9 cellular contexts compared by ENCODE assay signal in the genomic region with DNA sequence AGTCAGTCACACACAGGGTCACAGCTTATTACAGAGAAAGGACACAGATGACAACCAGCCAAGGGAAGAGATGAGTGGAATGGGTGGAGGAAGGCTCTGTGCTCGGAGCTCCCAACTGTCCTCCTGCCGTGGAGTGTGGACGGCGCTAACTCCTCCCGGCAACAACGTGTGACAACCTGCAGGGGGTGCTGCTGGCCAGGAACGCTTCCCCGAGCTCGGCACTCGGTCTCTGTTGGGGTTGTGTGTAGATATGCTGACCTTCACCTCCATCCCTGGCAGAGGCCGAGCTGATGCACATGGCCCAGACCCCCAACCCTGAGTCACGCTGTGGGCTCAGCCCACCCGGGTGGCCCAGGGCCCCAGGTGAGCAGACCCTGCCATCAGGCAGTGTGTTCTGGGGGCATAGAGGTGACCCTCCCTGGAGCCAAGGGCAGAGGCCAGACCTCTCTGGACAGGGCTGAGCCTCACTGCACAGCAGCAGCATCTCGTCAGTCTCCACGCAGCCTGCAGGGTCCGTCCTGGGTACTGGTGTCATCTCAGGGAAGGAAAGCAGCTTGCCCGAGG. TPM values are rescaled to one million over a fixed set of nuclear protein-coding genes. Genes with fewer than 3 reads are reported as not detected.
DNase-seq lines count a peak whose midpoint lies in the region; ATAC-seq, FAIRE-seq and TF ChIP-seq lines count a peak whose summit lies in the region.
"Had no signal": no experiment of that assay in that cellular context is flagged by ENCODE, and none has a peak within 500 bp of the region (broad histone marks: within the 10 kb centered on the region; RNA-seq: fewer than 3 reads in every experiment).

No MANE protein-coding gene starts in this region.

- no peak overlapping the region for H2BK5ac ChIP-seq in H9 (ENCODE audit: insufficient read length, low read length)

- no peaks in the 10 kb centered on the region for H3K9me3 ChIP-seq in BE2C
- H3K9me3 ChIP-seq in H9 (ENCODE audit: control insufficient read depth, low read depth, low read length): no peaks in the 10 kb centered on the region
- no peaks in the 10 kb centered on the region for H3K9me3 ChIP-seq in mammary epithelial cell (replicated peaks; ENCODE audit: insufficient read depth, low read length)
- H3K9me3 ChIP-seq in effector memory CD4-positive, alpha-beta T cell (ENCODE audit: control insufficient read depth, low read length): no peaks in the 10 kb centered on the region

- H3K9me3 Mint-ChIP-seq in H9: no peaks in the 10 kb centered on the region; a peak in 2 of 5 replicates

- H4K8ac ChIP-seq in H9 (replicated peaks; ENCODE audit: insufficient read length, low read depth, low read length): no peak overlapping the region

- H3K4me1 ChIP-seq in BE2C: no peaks in the 10 kb centered on the region
- peaks cover 2% of the 10 kb centered on the region; the same call in 1 of the 2 replicates for H3K4me1 ChIP-seq in H9 (ENCODE audit: insufficient read depth, low read length)
- H3K4me1 ChIP-seq in mammary epithelial cell (ENCODE audit: insufficient read depth, low read length): no peaks in the 10 kb centered on the region
- no peaks in the 10 kb centered on the region for H3K4me1 ChIP-seq in effector memory CD4-positive, alpha-beta T cell (ENCODE audit: control insufficient read depth, insufficient read depth, low read length, poor library complexity, severe bottlenecking)

- no peak overlapping the region for H3K18ac ChIP-seq in H9 (ENCODE audit: insufficient read length, low read depth, low read length)

- in situ Hi-C loops in mammary epithelial cell (cut with MboI; ENCODE audit: low sequenced_read_pairs in 2 of 2): no loop called here

- no peak for FAIRE-seq in frontal cortex (lab: Jason Lieb, UNC)

- H2BK20ac ChIP-seq in H9 (ENCODE audit: low read depth, low read length, poor library complexity, severe bottlenecking): no peak overlapping the region

- H4K5ac ChIP-seq in H9 (ENCODE audit: insufficient read length, low read depth, low read length): no peak overlapping the region

- no peak overlapping the region for H3T11ph ChIP-seq in H9 (ENCODE audit: low read length)

- TF ChIP-seq CTCF in BE2C (IDR thresholded peaks at IDR 0.05; ENCODE audit: low read depth, low read length) (peak; percentile 49), H9 (conservative IDR thresholded peaks at IDR 0.05) (peak; percentile 82), mammary epithelial cell (conservative IDR thresholded peaks at IDR 0.05 in 1 of 2, IDR thresholded peaks at IDR 0.05 in 1 of 2; ENCODE audit: extremely low read depth in 1 of 2, insufficient read depth in 1 of 2, low read depth in 1 of 2, low read length in 2 of 2) (peak; percentile 18 to 37)

- H3K27me3 ChIP-seq in BE2C: no peaks in the 10 kb centered on the region
- H3K27me3 ChIP-seq in H9 (ENCODE audit: insufficient read depth, low read length): no peaks in the 10 kb centered on the region
- no peaks in the 10 kb centered on the region for H3K27me3 ChIP-seq in mammary epithelial cell (ENCODE audit: insufficient read depth, low read length)
- no peaks in the 10 kb centered on the region for H3K27me3 ChIP-seq in effector memory CD4-positive, alpha-beta T cell (replicated peaks; ENCODE audit: control insufficient read depth, insufficient read depth, low read length, poor library complexity, severe bottlenecking)

- H3K23ac ChIP-seq in H9 (ENCODE audit: insufficient read length, low read depth, low read length): no peak overlapping the region

- H3K27ac ChIP-seq in H9 (ENCODE audit: insufficient read length, low read depth, low read length) (no peak overlapping the region), mammary epithelial cell (ENCODE audit: insufficient read depth, low read depth, low read length) (no peak overlapping the region)
- no peak overlapping the region for H3K27ac ChIP-seq in effector memory CD4-positive, alpha-beta T cell (ENCODE audit: insufficient read depth, low read length, poor library complexity, severe bottlenecking)

- peaks cover 20 to 21% of the 10 kb centered on the region in 2 experiments for H3K4me1 Mint-ChIP-seq in H9

- H2AFZ ChIP-seq in H9 (ENCODE audit: low read length): no peak overlapping the region
- H2AFZ ChIP-seq in mammary epithelial cell (ENCODE audit: low read depth, low read length): no peak overlapping the region

- no peaks in the 10 kb centered on the region for H3K27me3 Mint-ChIP-seq in H9 (ENCODE audit: low read depth)

- H2AK5ac ChIP-seq in H9 (ENCODE audit: insufficient read length, low read length): no peak overlapping the region

- H3K36me3 ChIP-seq in BE2C (peaks cover 28% of the 10 kb centered on the region), mammary epithelial cell (ENCODE audit: insufficient read depth, low read length) (peaks cover 2% of the 10 kb centered on the region)
- peaks cover 34% of the 10 kb centered on the region for H3K36me3 ChIP-seq in effector memory CD4-positive, alpha-beta T cell (ENCODE audit: control insufficient read depth, insufficient read depth, low read length)

- H3K79me2 ChIP-seq in H9 (ENCODE audit: insufficient read depth, low read length): no peaks in the 10 kb centered on the region
- peaks cover 5% of the 10 kb centered on the region for H3K79me2 ChIP-seq in mammary epithelial cell (ENCODE audit: insufficient read depth, low read length)

- no peak overlapping the region for H3K14ac ChIP-seq in H9 (ENCODE audit: insufficient read depth, low read length)

- no CpG with 5 or more reads among the region's 17 CpGs for WGBS in H9 (ENCODE audit: extremely low coverage, insufficient read length, low lambda C conversion rate)
- 88% methylated on average over 13 of the region's 17 CpGs for WGBS in mammary epithelial cell (ENCODE audit: low coverage, missing lambda C conversion rate)

- no peak overlapping the region for H3K9ac ChIP-seq in H9 (ENCODE audit: extremely low read depth, insufficient read length, low read length)
- H3K9ac ChIP-seq in mammary epithelial cell (ENCODE audit: insufficient read depth, low read length): no peak overlapping the region

- no TSS peak for BruUV-seq in mammary epithelial cell (replicated peaks; lab: Mats Ljungman, UMichigan)

- H2BK15ac ChIP-seq in H9 (ENCODE audit: low read depth, low read length): no peak overlapping the region

- H2BK12ac ChIP-seq in H9 (ENCODE audit: insufficient read length, low read depth, low read length): no peak overlapping the region

- H4K20me1 ChIP-seq in H9 (ENCODE audit: control insufficient read depth, insufficient read depth, insufficient read length) (no peaks in the 10 kb centered on the region), mammary epithelial cell (ENCODE audit: insufficient read depth, low read length) (no peaks in the 10 kb centered on the region)

- no peaks in the 10 kb centered on the region for H3K79me1 ChIP-seq in H9 (ENCODE audit: insufficient read depth, low read depth, low read length, poor library complexity, severe bottlenecking)

- DNase-seq in BE2C (peak; percentile 26), H9 (peak; percentile 75), mammary epithelial cell (no peak), left lobe of liver (ENCODE audit: low spot score) (no peak), NCI-H1092 (lab: John Stamatoyannopoulos, UW) (no peak), frontal cortex (ENCODE audit: low spot score in 2 of 2) (no peak), AG20443 (ENCODE audit: low spot score) (no peak)
- no peak for DNase-seq in effector memory CD4-positive, alpha-beta T cell

- no peak overlapping the region for H2BK120ac ChIP-seq in H9 (ENCODE audit: low read depth, low read length, poor library complexity, severe bottlenecking)

- intact Hi-C loops in mammary epithelial cell (cut with micrococcal nuclease): loop anchor here (5.0 kb wide), 1 partner anchor 97 kb away; no protein-coding TSS in a partner anchor

- H3K4me2 ChIP-seq in H9 (ENCODE audit: insufficient read depth, insufficient read length, low read length): no peak overlapping the region
- H3K4me2 ChIP-seq in mammary epithelial cell (ENCODE audit: insufficient read depth, low read depth, low read length): no peak overlapping the region

- H3K4ac ChIP-seq in H9 (ENCODE audit: low read depth, low read length): no peak overlapping the region

- CTCF ChIA-PET in mammary epithelial cell (lab: Charles Lee; ENCODE audit: low non-redundant PET): interaction anchor here (0.6 to 0.7 kb wide), 2 partner anchors 29 to 98 kb away, joined by 3 read pairs; no protein-coding TSS in a partner anchor

- dilution Hi-C loops in mammary epithelial cell (cut with HindIII; ENCODE audit: low sequenced_read_pairs): no loop called here

- peak overlapping the region in 1 of 3 experiments; percentile 70; a peak in 3 of 7 replicates for H3K27ac Mint-ChIP-seq in H9

- no peak overlapping the region for H3K4me3 Mint-ChIP-seq in H9

- no peaks in the 10 kb centered on the region for H3K23me2 ChIP-seq in H9 (ENCODE audit: insufficient read length, low read depth, low read length, poor library complexity, severe bottlenecking)

- H3K4me3 ChIP-seq in BE2C (ENCODE audit: low read depth, low read length) (no peak overlapping the region), mammary epithelial cell (replicated peaks in 1 of 3; ENCODE audit: insufficient read depth in 1 of 3, low read depth in 2 of 3, low read length in 3 of 3) (no peak overlapping the region)
- no peak overlapping the region for H3K4me3 ChIP-seq in effector memory CD4-positive, alpha-beta T cell (ENCODE audit: insufficient read depth, low read depth, low read length, poor library complexity, severe bottlenecking)

- ATAC-seq in left lobe of liver: peak; percentile 54

- peaks cover 21 to 31% (median 31%) of the 10 kb centered on the region in 3 experiments for H3K36me3 Mint-ChIP-seq in H9 (ENCODE audit: insufficient read depth in 1 of 3, low read depth in 3 of 3)

- H3K56ac ChIP-seq in H9 (ENCODE audit: insufficient read length, low read depth, low read length): no peak overlapping the region

- H4K91ac ChIP-seq in H9 (ENCODE audit: insufficient read length, low read depth, low read length): no peak overlapping the region

RNA-seq across cellular contexts. Expression of a gene that starts 14.1 kb away (rescaled TPM):
- polyA plus RNA-seq in BE2C (2012; ENCODE audit: insufficient read depth, insufficient read length, low read depth): 40.9 TPM
- total RNA-seq in H9 (2021) (48.8 and 49.7 TPM in 2 replicates), mammary epithelial cell (10 to 100 TPM; 12.7 to 29.0 TPM), left lobe of liver (58.5 TPM), frontal cortex (10.2 TPM)
- 10.9 TPM for polyA plus RNA-seq in mammary epithelial cell
- 8.8 TPM for polyA minus RNA-seq in mammary epithelial cell

RNA-seq across cellular contexts. Expression of a gene that starts 20.6 kb away (rescaled TPM):
- not detected for polyA plus RNA-seq in BE2C (2012; ENCODE audit: insufficient read depth, insufficient read length, low read depth)
- not detected in 2 replicates for total RNA-seq in H9 (2021)
- not detected for total RNA-seq in mammary epithelial cell
- not detected for polyA plus RNA-seq in mammary epithelial cell
- polyA minus RNA-seq in mammary epithelial cell: not detected
- total RNA-seq in left lobe of liver: not detected
- 0.41 TPM for total RNA-seq in frontal cortex
- total RNA-seq: T-helper 2 cell treated with Interferon-gamma antibody and Interleukin-4, amounts not matched to agents 100 ng/mL and 5 ng/mL, for 36 hours had no signal

RNA-seq across cellular contexts. Expression of a gene that starts 34.1 kb away (rescaled TPM):
- 116 TPM for polyA plus RNA-seq in BE2C (2012; ENCODE audit: insufficient read depth, insufficient read length, low read depth)
- total RNA-seq in H9 (2021) (54.6 and 55.8 TPM in 2 replicates), mammary epithelial cell (10 to 100 TPM; 25.5 to 41.0 TPM), left lobe of liver (29.0 TPM), frontal cortex (15.1 TPM)
- 6.7 TPM for polyA plus RNA-seq in mammary epithelial cell
- 7.9 TPM for polyA minus RNA-seq in mammary epithelial cell

RNA-seq across cellular contexts. Expression of a gene that starts 42.4 kb away (rescaled TPM):
- polyA plus RNA-seq in BE2C (2012; ENCODE audit: insufficient read depth, insufficient read length, low read depth): 0.57 TPM
- total RNA-seq in H9 (2021) (0.13 TPM in 1 of 2 replicates, not detected in the other), mammary epithelial cell (not detected), left lobe of liver (not detected), frontal cortex (not detected)
- not detected for polyA plus RNA-seq in mammary epithelial cell
- not detected for polyA minus RNA-seq in mammary epithelial cell
- total RNA-seq: T-helper 2 cell treated with Interferon-gamma antibody and Interleukin-4, amounts not matched to agents 100 ng/mL and 5 ng/mL, for 36 hours had no signal

RNA-seq across cellular contexts. Expression of a gene that starts 46.9 kb away (rescaled TPM):
- polyA plus RNA-seq in BE2C (2012; ENCODE audit: insufficient read depth, insufficient read length, low read depth): not detected
- total RNA-seq in H9 (2021): not detected in 2 replicates
- total RNA-seq in mammary epithelial cell: not detected
- polyA plus RNA-seq in mammary epithelial cell: not detected
- polyA minus RNA-seq in mammary epithelial cell: not detected
- not detected for total RNA-seq in left lobe of liver
- not detected for total RNA-seq in frontal cortex
- total RNA-seq: T-helper 2 cell treated with Interferon-gamma antibody and Interleukin-4, amounts not matched to agents 100 ng/mL and 5 ng/mL, for 36 hours had no signal

Comparison
In these comparisons a context has a peak if more than half of its experiments do, and no peak if none do; other contexts are left out.
1. DNase-seq: peak in BE2C (single experiment) and H9 (single experiment); none in mammary epithelial cell (single experiment), left lobe of liver (single experiment), NCI-H1092 (single experiment), frontal cortex (0 of 2), effector memory CD4-positive, alpha-beta T cell (0 of 3) and AG20443 (single experiment).
2. CTCF ChIP-seq: peak in every context shown above with its lines; median percentile 82 in H9; 49 in BE2C; 28 in mammary epithelial cell.